Comparison of ENCODE assay signal across 15 cellular contexts in the genomic region with DNA sequence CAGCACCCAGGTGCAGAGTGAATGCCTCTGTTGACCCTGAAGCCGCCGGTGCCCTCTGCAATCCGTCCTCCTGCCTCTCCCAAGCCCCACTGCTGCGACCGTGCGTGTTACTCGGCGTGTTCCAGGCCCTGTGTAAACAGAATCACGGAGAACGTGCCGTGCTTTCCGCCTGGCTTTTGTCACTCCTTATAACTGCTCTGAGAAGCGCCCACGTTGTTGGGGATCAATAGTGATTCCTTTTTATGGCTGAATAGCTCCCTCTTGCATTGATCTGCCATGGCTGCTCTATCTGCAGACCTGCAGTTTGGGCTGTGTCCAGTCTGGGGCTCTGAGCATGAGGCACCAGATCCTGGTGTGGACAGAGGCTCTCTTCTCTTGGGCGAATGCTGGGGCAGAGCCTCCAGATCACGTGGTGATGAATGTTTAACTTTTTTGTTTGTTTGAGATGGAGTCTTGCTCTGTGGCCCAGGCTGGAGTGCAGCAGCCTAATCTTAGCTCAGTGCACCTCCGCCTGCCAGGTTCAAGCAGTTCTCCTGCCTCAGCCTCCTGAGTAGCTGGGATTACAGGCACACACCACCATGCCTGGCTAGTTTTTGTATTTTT. TPM values are rescaled to one million over a fixed set of nuclear protein-coding genes. Genes with fewer than 3 reads are reported as not detected.
DNase-seq lines count a peak whose midpoint lies in the region; ATAC-seq and TF ChIP-seq lines count a peak whose summit lies in the region.
"Had no signal": no experiment of that assay in that cellular context is flagged by ENCODE, and none has a peak within 500 bp of the region (broad histone marks: within the 10 kb centered on the region; RNA-seq: fewer than 3 reads in every experiment).

No MANE protein-coding gene starts in this region.

- no peaks in the 10 kb centered on the region for H3K9me2 ChIP-seq in GM23338 (ENCODE audit: insufficient read depth)

- H3K4me3 ChIP-seq in GM23338 (no peak overlapping the region), sigmoid colon (no peak overlapping the region)

- peaks cover 2% of the 10 kb centered on the region for H3K27me3 Mint-ChIP-seq in GM23338 (ENCODE audit: insufficient read depth, low read depth, poor library complexity)
- no peaks in the 10 kb centered on the region for H3K27me3 Mint-ChIP-seq in type B pancreatic cell
- H3K27me3 Mint-ChIP-seq: activated CD4-positive, alpha-beta memory T cell treated with anti-CD3 and anti-CD28 coated beads for 36 hours; stimulated activated naive B cell treated with anti-CD40 and anti-IgM and Interleukin-4, amounts not matched to agents 10 μg/mL and 1 μg/mL and 100 μg/mL, for 72 hours had no signal

- no peaks in the 10 kb centered on the region for H3K9me3 ChIP-seq in sigmoid colon

- intact Hi-C loops in sigmoid colon (cut with DNase I) = no loop called here

- H3K36me3 ChIP-seq in GM23338 (ENCODE audit: insufficient read depth) (no peaks in the 10 kb centered on the region), sigmoid colon (no peaks in the 10 kb centered on the region)

- H3K9me3 Mint-ChIP-seq in GM23338 (no peaks in the 10 kb centered on the region; the same call in 2 of the 3 replicates), type B pancreatic cell (no peaks in the 10 kb centered on the region)
- H3K9me3 Mint-ChIP-seq: activated CD4-positive, alpha-beta memory T cell treated with anti-CD3 and anti-CD28 coated beads for 36 hours; CD8-positive, alpha-beta T cell; T-helper 2 cell treated with Interferon-gamma antibody and Interleukin-4, amounts not matched to agents 5 μg/mL and 100 μg/mL, for 36 hours had no signal

- DNase-seq in GM23338 (ENCODE audit: low spot score) = no peak
- DNase-seq in RKO (ENCODE audit: low spot score) = peak; percentile 39
- DNase-seq in hepatic stellate cell (ENCODE audit: low spot score) = peak; percentile 62
- DNase-seq in sigmoid colon = no peak
- no peak for DNase-seq in stimulated activated CD4-positive, alpha-beta T cell treated with anti-CD3 and anti-CD28 coated beads, Interleukin-15, amount 100 ng/mL, for 24 hours
- DNase-seq in type B pancreatic cell (ENCODE audit: extremely low spot score, unreplicated experiment) = no peak
- DNase-seq: activated CD4-positive, alpha-beta memory T cell treated with anti-CD3 and anti-CD28 coated beads for 36 hours; CD8-positive, alpha-beta T cell; KG1; NCI-H1436; NCI-H524; RPMI8226; stimulated activated naive B cell treated with anti-CD40 and anti-IgM and Interleukin-4, amounts not matched to agents 10 μg/mL and 1 μg/mL and 100 μg/mL, for 72 hours had no signal

- H3K27ac ChIP-seq in GM23338 (ENCODE audit: low read depth) (no peak overlapping the region), sigmoid colon (peak overlapping the region in 3 of 4 donors; percentile 48 to 56 (median 52))

- 30 to 72% methylated on average over 17 of the region's 17 CpGs for WGBS in sigmoid colon, 2 donors

- H3K27ac Mint-ChIP-seq in GM23338 = no peak overlapping the region
- no peak overlapping the region for H3K27ac Mint-ChIP-seq in type B pancreatic cell
- H3K27ac Mint-ChIP-seq: activated CD4-positive, alpha-beta memory T cell treated with anti-CD3 and anti-CD28 coated beads for 36 hours; CD8-positive, alpha-beta T cell; stimulated activated naive B cell treated with anti-CD40 and anti-IgM and Interleukin-4, amounts not matched to agents 10 μg/mL and 1 μg/mL and 100 μg/mL, for 72 hours; T-helper 2 cell treated with Interferon-gamma antibody and Interleukin-4, amounts not matched to agents 5 μg/mL and 100 μg/mL, for 36 hours had no signal

- peak in 1 of 4 donors; percentile 63 for TF ChIP-seq EP300 in sigmoid colon (IDR thresholded peaks at IDR 0.05)

- H3K4me3 Mint-ChIP-seq in GM23338 (no peak overlapping the region), type B pancreatic cell (no peak overlapping the region)
- H3K4me3 Mint-ChIP-seq: activated CD4-positive, alpha-beta memory T cell treated with anti-CD3 and anti-CD28 coated beads for 36 hours; CD8-positive, alpha-beta T cell; stimulated activated naive B cell treated with anti-CD40 and anti-IgM and Interleukin-4, amounts not matched to agents 10 μg/mL and 1 μg/mL and 100 μg/mL, for 72 hours; T-helper 2 cell treated with Interferon-gamma antibody and Interleukin-4, amounts not matched to agents 5 μg/mL and 100 μg/mL, for 36 hours had no signal

- TF ChIP-seq POLR2A in sigmoid colon (IDR thresholded peaks at IDR 0.05) = no peak

- peaks cover 7% of the 10 kb centered on the region; the same call in 2 of the 3 replicates for H3K36me3 Mint-ChIP-seq in GM23338 (ENCODE audit: low read depth)
- peaks cover 14% of the 10 kb centered on the region for H3K36me3 Mint-ChIP-seq in type B pancreatic cell

- H2AFZ ChIP-seq in GM23338 = no peak overlapping the region

- H3K27me3 ChIP-seq in GM23338 (ENCODE audit: insufficient read depth) (no peaks in the 10 kb centered on the region), sigmoid colon (no peaks in the 10 kb centered on the region)

- H3K79me2 ChIP-seq in GM23338 (replicated peaks; ENCODE audit: insufficient read depth) = no peaks in the 10 kb centered on the region

- no peak overlapping the region for H3K4me2 ChIP-seq in GM23338

- H3F3A ChIP-seq in GM23338 (replicated peaks; ENCODE audit: low read depth) = no peaks in the 10 kb centered on the region

- ATAC-seq in GM23338 (peak; percentile 40; the same call in 2 of the 3 replicates), GM21423 (IDR thresholded peaks at IDR 0.05; ENCODE audit: unreplicated experiment) (no peak)
- ATAC-seq: CD8-positive, alpha-beta T cell; stimulated activated naive B cell treated with anti-CD40 and anti-IgM and Interleukin-4, amounts not matched to agents 10 μg/mL and 1 μg/mL and 100 μg/mL, for 72 hours had no signal

- H3K4me1 Mint-ChIP-seq in GM23338 (no peaks in the 10 kb centered on the region), type B pancreatic cell (ENCODE audit: unreplicated experiment) (no peaks in the 10 kb centered on the region)
- H3K4me1 Mint-ChIP-seq: stimulated activated naive B cell treated with anti-CD40 and anti-IgM and Interleukin-4, amounts not matched to agents 10 μg/mL and 1 μg/mL and 100 μg/mL, for 72 hours had no signal

- H4K20me1 ChIP-seq in GM23338 (replicated peaks; ENCODE audit: insufficient read depth) = no peaks in the 10 kb centered on the region

- peak in 1 of 2 experiments; percentile 20; a peak in 1 of 4 replicates for TF ChIP-seq CTCF in GM23338 (conservative IDR thresholded peaks at IDR 0.05; ENCODE audit: low read depth in 2 of 2)
- TF ChIP-seq CTCF in sigmoid colon (IDR thresholded peaks at IDR 0.05) = no peak
- TF ChIP-seq CTCF in type B pancreatic cell (conservative IDR thresholded peaks at IDR 0.05) = no peak

- H3K4me1 ChIP-seq in GM23338 (ENCODE audit: insufficient read depth) (no peaks in the 10 kb centered on the region), sigmoid colon (peaks cover 0 to 11% (median 9%) of the 10 kb centered on the region in 4 donors)

TF ChIP-seq in GM23338, 12 proteins besides CTCF, POLR2A, EP300 and RAD21 (continues in another document):
- TF ChIP-seq EZH2phosphoT487 (IDR thresholded peaks at IDR 0.05; ENCODE audit: unreplicated experiment) (no peak), POLR2AphosphoS5 (IDR thresholded peaks at IDR 0.05; ENCODE audit: low read depth) (no peak), ZNF114 (CRISPR knock-in tag; IDR thresholded peaks at IDR 0.05) (no peak)
- TF ChIP-seq, protein P1, sequence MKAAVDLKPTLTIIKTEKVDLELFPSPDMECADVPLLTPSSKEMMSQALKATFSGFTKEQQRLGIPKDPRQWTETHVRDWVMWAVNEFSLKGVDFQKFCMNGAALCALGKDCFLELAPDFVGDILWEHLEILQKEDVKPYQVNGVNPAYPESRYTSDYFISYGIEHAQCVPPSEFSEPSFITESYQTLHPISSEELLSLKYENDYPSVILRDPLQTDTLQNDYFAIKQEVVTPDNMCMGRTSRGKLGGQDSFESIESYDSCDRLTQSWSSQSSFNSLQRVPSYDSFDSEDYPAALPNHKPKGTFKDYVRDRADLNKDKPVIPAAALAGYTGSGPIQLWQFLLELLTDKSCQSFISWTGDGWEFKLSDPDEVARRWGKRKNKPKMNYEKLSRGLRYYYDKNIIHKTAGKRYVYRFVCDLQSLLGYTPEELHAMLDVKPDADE (IDR thresholded peaks at IDR 0.05) = no peak
- TF ChIP-seq, protein P2, sequence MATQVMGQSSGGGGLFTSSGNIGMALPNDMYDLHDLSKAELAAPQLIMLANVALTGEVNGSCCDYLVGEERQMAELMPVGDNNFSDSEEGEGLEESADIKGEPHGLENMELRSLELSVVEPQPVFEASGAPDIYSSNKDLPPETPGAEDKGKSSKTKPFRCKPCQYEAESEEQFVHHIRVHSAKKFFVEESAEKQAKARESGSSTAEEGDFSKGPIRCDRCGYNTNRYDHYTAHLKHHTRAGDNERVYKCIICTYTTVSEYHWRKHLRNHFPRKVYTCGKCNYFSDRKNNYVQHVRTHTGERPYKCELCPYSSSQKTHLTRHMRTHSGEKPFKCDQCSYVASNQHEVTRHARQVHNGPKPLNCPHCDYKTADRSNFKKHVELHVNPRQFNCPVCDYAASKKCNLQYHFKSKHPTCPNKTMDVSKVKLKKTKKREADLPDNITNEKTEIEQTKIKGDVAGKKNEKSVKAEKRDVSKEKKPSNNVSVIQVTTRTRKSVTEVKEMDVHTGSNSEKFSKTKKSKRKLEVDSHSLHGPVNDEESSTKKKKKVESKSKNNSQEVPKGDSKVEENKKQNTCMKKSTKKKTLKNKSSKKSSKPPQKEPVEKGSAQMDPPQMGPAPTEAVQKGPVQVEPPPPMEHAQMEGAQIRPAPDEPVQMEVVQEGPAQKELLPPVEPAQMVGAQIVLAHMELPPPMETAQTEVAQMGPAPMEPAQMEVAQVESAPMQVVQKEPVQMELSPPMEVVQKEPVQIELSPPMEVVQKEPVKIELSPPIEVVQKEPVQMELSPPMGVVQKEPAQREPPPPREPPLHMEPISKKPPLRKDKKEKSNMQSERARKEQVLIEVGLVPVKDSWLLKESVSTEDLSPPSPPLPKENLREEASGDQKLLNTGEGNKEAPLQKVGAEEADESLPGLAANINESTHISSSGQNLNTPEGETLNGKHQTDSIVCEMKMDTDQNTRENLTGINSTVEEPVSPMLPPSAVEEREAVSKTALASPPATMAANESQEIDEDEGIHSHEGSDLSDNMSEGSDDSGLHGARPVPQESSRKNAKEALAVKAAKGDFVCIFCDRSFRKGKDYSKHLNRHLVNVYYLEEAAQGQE (IDR thresholded peaks at IDR 0.05; ENCODE audit: unreplicated experiment) = no peak

RNA-seq across cellular contexts. Expression of a gene that starts 15.8 kb away (rescaled TPM):
- total RNA-seq in GM23338 (2014; rRNA removed; shearing (Covaris generic)) = 0.80 and 1.3 TPM in 2 replicates
- 0.96 and 1.0 TPM in 2 replicates for polyA plus RNA-seq in GM23338 (2016; fragmentation: Nextera tagmentation; extraction: Ambion mirVana)
- total RNA-seq in sigmoid colon = 1 to 10 TPM; 2.3 to 7.8 (median 4.5) TPM
- polyA plus RNA-seq in sigmoid colon = 1 to 10 TPM; 1.2 to 4.9 (median 4.2) TPM
- total RNA-seq in type B pancreatic cell (ENCODE audit: low replicate concordance) = 2.5 and 4.1 TPM in 2 replicates

RNA-seq across cellular contexts. Expression of a gene that starts 53.0 kb away (rescaled TPM):
- 25.7 and 38.0 TPM in 2 replicates for total RNA-seq in GM23338 (2014; rRNA removed; shearing (Covaris generic))
- polyA plus RNA-seq in GM23338 (2016; fragmentation: Nextera tagmentation; extraction: Ambion mirVana) = 12.3 and 12.5 TPM in 2 replicates
- 10 to 100 TPM; 20.6 to 33.0 (median 27.6) TPM for total RNA-seq in sigmoid colon
- polyA plus RNA-seq in sigmoid colon = 10 to 100 TPM in 1 of 3 donors, 1 to 10 TPM in 2; 6.6 to 10.2 (median 7.9) TPM
- total RNA-seq in type B pancreatic cell (ENCODE audit: low replicate concordance) = 17.2 and 29.2 TPM in 2 replicates

Comparison
In these comparisons a context has a peak if more than half of its experiments do, and no peak if none do; other contexts are left out.
1. DNase-seq: peak in RKO (single experiment) and hepatic stellate cell (single experiment); none in GM23338 (single experiment), sigmoid colon (single experiment), stimulated activated CD4-positive, alpha-beta T cell treated with anti-CD3 and anti-CD28 coated beads, Interleukin-15, amount 100 ng/mL, for 24 hours (single experiment) and type B pancreatic cell (single experiment).